ENCODE assay signal across 11 cellular contexts in genomic region chr2:127735537-127736399, GRCh38. TPM values are rescaled to one million over a fixed set of nuclear protein-coding genes. Genes with fewer than 3 reads are reported as not detected.
DNase-seq lines count a peak whose midpoint lies in the region; ATAC-seq and TF ChIP-seq lines count a peak whose summit lies in the region.
"Had no signal": no experiment of that assay in that cellular context is flagged by ENCODE, and none has a peak within 500 bp of the region (broad histone marks: within the 10 kb centered on the region; RNA-seq: fewer than 3 reads in every experiment).

No MANE protein-coding gene starts in this region.

- no peak overlapping the region for H3K4me3 ChIP-seq in tibial artery

- no peaks in the 10 kb centered on the region for H3K9me3 ChIP-seq in tibial artery

- peaks cover 33% of the 10 kb centered on the region for H3K36me3 Mint-ChIP-seq in T-cell
- peaks cover 41% of the 10 kb centered on the region for H3K36me3 Mint-ChIP-seq in T-helper 2 cell treated with Interferon-gamma antibody and Interleukin-4, amounts not matched to agents 5 μg/mL and 100 μg/mL, for 36 hours (ENCODE audit: low read depth)

- H3K27ac Mint-ChIP-seq in T-cell, result no peak overlapping the region
- no peak overlapping the region for H3K27ac Mint-ChIP-seq in T-helper 2 cell treated with Interferon-gamma antibody and Interleukin-4, amounts not matched to agents 5 μg/mL and 100 μg/mL, for 36 hours
- H3K27ac Mint-ChIP-seq: B cell had no signal

- peaks cover 0 to 18% (median 6%) of the 10 kb centered on the region in 4 donors for H3K4me1 ChIP-seq in tibial artery

- no peaks in the 10 kb centered on the region for H3K27me3 ChIP-seq in tibial artery

- peak; percentile 15 for DNase-seq in ELR (ENCODE audit: low read depth)
- DNase-seq in left kidney (ENCODE audit: low read depth, low spot score), result peak; percentile 51
- no peak for DNase-seq in T-cell
- no peak for DNase-seq in tibial artery
- no peak for DNase-seq in T-helper 2 cell treated with Interferon-gamma antibody and Interleukin-4, amounts not matched to agents 5 μg/mL and 100 μg/mL, for 36 hours (ENCODE audit: low spot score)
- no peak for DNase-seq in UCSD-AML1 (lab: John Stamatoyannopoulos, UW; ENCODE audit: unreplicated experiment)
- DNase-seq: GOT3, NCI-H1105 treated with DMSO at 0.1 percent for 48 hours had no signal

- TF ChIP-seq CTCF in tibial artery (IDR thresholded peaks at IDR 0.05), result no peak

- no peaks in the 10 kb centered on the region for H3K9me3 Mint-ChIP-seq in T-cell
- H3K9me3 Mint-ChIP-seq in T-helper 2 cell treated with Interferon-gamma antibody and Interleukin-4, amounts not matched to agents 5 μg/mL and 100 μg/mL, for 36 hours, result no peaks in the 10 kb centered on the region

- CTCF ChIA-PET in T-cell (lab: Charles Lee), result no interaction called here

- H3K36me3 ChIP-seq in tibial artery, result peaks cover 0 to 7% (median 0%) of the 10 kb centered on the region in 3 donors

- peaks cover under 1 to 13% (median 11%) of the 10 kb centered on the region in 3 donors for H3K4me1 Mint-ChIP-seq in T-cell
- H3K4me1 Mint-ChIP-seq in T-helper 2 cell treated with Interferon-gamma antibody and Interleukin-4, amounts not matched to agents 5 μg/mL and 100 μg/mL, for 36 hours (ENCODE audit: low read depth), result peaks cover 18% of the 10 kb centered on the region
- H3K4me1 Mint-ChIP-seq: B cell had no signal

- ATAC-seq in GM21528 (IDR thresholded peaks at IDR 0.05; ENCODE audit: low FRiP score, unreplicated experiment) (peak; percentile 68), HG03571 (IDR thresholded peaks at IDR 0.05; ENCODE audit: unreplicated experiment) (peak; percentile 75), T-cell (replicated peaks in 1 of 4) (no peak)

- POLR2A ChIA-PET in T-cell (lab: Charles Lee), result interaction anchor here in 1 of 2 donors (0.6 kb wide), 1 partner anchor 63 kb away, joined by 14 read pairs; no protein-coding TSS in a partner anchor

- no peak overlapping the region for H3K4me3 Mint-ChIP-seq in T-cell
- no peak overlapping the region for H3K4me3 Mint-ChIP-seq in T-helper 2 cell treated with Interferon-gamma antibody and Interleukin-4, amounts not matched to agents 5 μg/mL and 100 μg/mL, for 36 hours
- H3K4me3 Mint-ChIP-seq: B cell had no signal

- no peak overlapping the region for H3K27ac ChIP-seq in tibial artery

- intact Hi-C loops in tibial artery (cut with DNase I; ENCODE audit: low total_unique reads), result no loop called here

- no peaks in the 10 kb centered on the region for H3K27me3 Mint-ChIP-seq in T-cell
- no peaks in the 10 kb centered on the region for H3K27me3 Mint-ChIP-seq in T-helper 2 cell treated with Interferon-gamma antibody and Interleukin-4, amounts not matched to agents 5 μg/mL and 100 μg/mL, for 36 hours (ENCODE audit: low read depth)
- H3K27me3 Mint-ChIP-seq: B cell had no signal

RNA-seq across cellular contexts. Expression of gene SFT2D3, which starts 34.5 kb away (rescaled TPM):
- 10 to 100 TPM in 3 of 5 donors, 1 to 10 TPM in 2; 6.1 to 13.9 (median 12.4) TPM for total RNA-seq in T-cell

Comparison
In these comparisons a context has a peak if more than half of its experiments do, and no peak if none do; other contexts are left out.
1. DNase-seq: peak in ELR (single experiment) and left kidney (single experiment); none in T-cell (0 of 34), tibial artery (0 of 2), T-helper 2 cell treated with Interferon-gamma antibody and Interleukin-4, amounts not matched to agents 5 μg/mL and 100 μg/mL, for 36 hours (single experiment) and UCSD-AML1 (single experiment).
2. ATAC-seq: peak in GM21528 (single experiment) and HG03571 (single experiment); none in T-cell (0 of 4).